In the genomic region with DNA sequence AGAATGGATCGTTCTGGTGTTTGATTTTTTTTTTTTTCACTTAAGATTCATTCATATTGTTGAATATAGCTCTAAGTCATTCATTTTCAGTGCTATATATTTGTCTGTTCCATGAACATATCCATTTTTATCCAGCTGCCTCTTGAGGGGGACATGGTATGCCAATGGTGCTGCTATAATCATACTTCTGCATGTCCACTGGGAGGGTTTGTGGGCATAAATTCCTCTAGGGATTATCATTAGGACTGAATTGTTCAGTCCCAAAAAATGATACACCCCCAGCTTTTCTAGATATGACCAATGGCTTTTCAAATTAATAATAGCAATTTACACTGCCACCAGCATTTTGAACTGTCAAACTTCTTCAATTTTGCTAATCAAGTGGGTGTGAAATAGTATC, we compare ENCODE assay signal across 22 cellular contexts.
"Had no signal": no experiment of that assay in that cellular context is flagged by ENCODE, and none has a peak within 500 bp of the region (broad histone marks: within the 10 kb centered on the region; RNA-seq: fewer than 3 reads in every experiment).

No MANE protein-coding gene starts in this region.

- H3K4me1 ChIP-seq: colonic mucosa, stomach, transverse colon had no signal

- H3K4me3 ChIP-seq: colonic mucosa, esophagus squamous epithelium, gastroesophageal sphincter, left lung, lower lobe of right lung, stomach, thoracic aorta, transverse colon had no signal

- H3K27ac Mint-ChIP-seq: memory B cell, naive B cell, nephron had no signal

- DNase-seq: colonic mucosa; dermis blood vessel endothelial cell; esophagus squamous epithelium; foreskin fibroblast; glutamatergic neuron; islet precursor cell; left lung; lower lobe of right lung; midbrain; naive B cell; occipital lobe; small intestine; stimulated activated CD4-positive, alpha-beta T cell treated with anti-CD3 and anti-CD28 coated beads, Interleukin-12 subunit alpha, Interleukin-12 subunit beta, amount 100 ng/mL, for 4 hours; stimulated activated naive CD4-positive, alpha-beta T cell; stomach; substantia nigra; transverse colon had no signal

- H3K4me3 Mint-ChIP-seq: memory B cell, naive B cell, nephron had no signal

- H3K36me3 Mint-ChIP-seq: memory B cell had no signal

- H3K9me3 ChIP-seq: colonic mucosa, esophagus squamous epithelium, gastroesophageal sphincter, left lung, lower lobe of right lung, stomach, thoracic aorta, transverse colon had no signal

- H3K36me3 ChIP-seq: colonic mucosa, esophagus squamous epithelium, gastroesophageal sphincter, left lung, lower lobe of right lung, stomach, thoracic aorta, transverse colon had no signal

- H3K9me3 Mint-ChIP-seq: nephron had no signal

- H3K27me3 ChIP-seq: colonic mucosa, esophagus squamous epithelium, gastroesophageal sphincter, left lung, stomach, transverse colon had no signal

- H3K27ac ChIP-seq: colonic mucosa, esophagus squamous epithelium, gastroesophageal sphincter, left lung, lower lobe of right lung, stomach, thoracic aorta, transverse colon had no signal

- ATAC-seq: gastroesophageal sphincter, left lung, lower lobe of right lung, sciatic nerve had no signal
